Comparison of ENCODE assay signal across 10 cellular contexts in genomic region chr7:158815471-158816128, GRCh38. TPM values are rescaled to one million over a fixed set of nuclear protein-coding genes. Genes with fewer than 3 reads are reported as not detected.
DNase-seq lines count a peak whose midpoint lies in the region; ATAC-seq, FAIRE-seq and TF ChIP-seq lines count a peak whose summit lies in the region.
"Had no signal": no experiment of that assay in that cellular context is flagged by ENCODE, and none has a peak within 500 bp of the region (broad histone marks: within the 10 kb centered on the region; RNA-seq: fewer than 3 reads in every experiment).

No MANE protein-coding gene starts in this region.

- WGBS in heart right ventricle, 2 donors, result 87% methylated on average over 6 of the region's 6 CpGs
- WGBS in K562 (ENCODE audit: insufficient coverage, low coverage, missing lambda C conversion rate), result 94% methylated on average over 6 of the region's 6 CpGs

- no peak for DNase-seq in heart right ventricle
- no peak for DNase-seq in Right ventricle myocardium superior
- no peak for DNase-seq in K562 (ENCODE audit: extremely low read depth in 1 of 4, low spot score in 3 of 4)
- DNase-seq in naive thymus-derived CD4-positive, alpha-beta T cell, result no peak
- no peak for DNase-seq in vagina (ENCODE audit: extremely low spot score in 2 of 2)
- no peak for DNase-seq in glomerular visceral epithelial cell (ENCODE audit: extremely low spot score)
- DNase-seq in GM10266 (ENCODE audit: extremely low spot score), result no peak
- DNase-seq: activated effector memory CD4-positive, alpha-beta T cell treated with Interleukin-2 at 50 U/mL for 16 hours; NCI-H1105 had no signal

- TF ChIP-seq POLR2A in K562 (conservative IDR thresholded peaks at IDR 0.05), result no peak
- TF ChIP-seq POLR2A in vagina (IDR thresholded peaks at IDR 0.05), result no peak

- H3K36me3 ChIP-seq in heart right ventricle (no peaks in the 10 kb centered on the region), K562 (ENCODE audit: control insufficient read depth, insufficient read depth, low read length) (peaks cover 21% of the 10 kb centered on the region), vagina (no peaks in the 10 kb centered on the region)
- no peaks in the 10 kb centered on the region for H3K36me3 ChIP-seq in naive thymus-derived CD4-positive, alpha-beta T cell (ENCODE audit: control insufficient read depth in 2 of 3, insufficient read depth in 3 of 3, low read length in 3 of 3)

- H3K9me3 ChIP-seq in heart right ventricle (no peaks in the 10 kb centered on the region), K562 (replicated peaks; ENCODE audit: control insufficient read depth, insufficient read depth, low read depth, low read length) (no peaks in the 10 kb centered on the region), vagina (no peaks in the 10 kb centered on the region)
- no peaks in the 10 kb centered on the region for H3K9me3 ChIP-seq in naive thymus-derived CD4-positive, alpha-beta T cell (ENCODE audit: control insufficient read depth in 2 of 3, low read length in 3 of 3)

- H3K4me1 ChIP-seq in heart right ventricle, result peaks cover 33 to 97% (median 84%) of the 10 kb centered on the region in 9 donors
- H3K4me1 ChIP-seq in K562 (replicated peaks in 1 of 2; ENCODE audit: control insufficient read depth in 2 of 2, insufficient read depth in 2 of 2, low read length in 2 of 2), result peaks cover 25 to 62% of the 10 kb centered on the region in 2 experiments
- peaks cover 78 to 89% of the 10 kb centered on the region in 2 donors for H3K4me1 ChIP-seq in naive thymus-derived CD4-positive, alpha-beta T cell (ENCODE audit: control insufficient read depth in 2 of 2, insufficient read depth in 2 of 2, low read length in 2 of 2)
- peaks cover 77% of the 10 kb centered on the region for H3K4me1 ChIP-seq in vagina

- H3K9me3 Mint-ChIP-seq in naive thymus-derived CD4-positive, alpha-beta T cell, result peaks cover 0 to 5% (median 0%) of the 10 kb centered on the region in 11 donors

- no peak overlapping the region; a peak in 1 of 4 replicates for H3K9ac ChIP-seq in K562 (ENCODE audit: insufficient read depth in 1 of 2, low read depth in 2 of 2, low read length in 2 of 2)

- H3K27me3 Mint-ChIP-seq in naive thymus-derived CD4-positive, alpha-beta T cell, result no peaks in the 10 kb centered on the region

- POLR2A ChIA-PET in K562 (lab: Yijun Ruan, JAX), result interaction anchor here (1.1 to 3.1 kb wide), 6 partner anchors 10 to 31 kb away, joined by 3 to 23 read pairs (median 6); partner anchors contain the start of gene ESYT2
- POLR2A ChIA-PET in naive thymus-derived CD4-positive, alpha-beta T cell (lab: Charles Lee), result interaction anchor here (0.6 to 2.8 kb wide), 9 partner anchors 8 to 86 kb away, joined by 3 to 34 read pairs (median 7); partner anchors contain the start of gene ESYT2

- intact Hi-C loops in heart right ventricle (cut with DNase I) (loop anchor here in 3 of 10 donors (5.0 kb wide), 3 partner anchors 33 to 47 kb away; partner anchors contain the start of gene DYNC2I1 (in 1 of the 3)), Right ventricle myocardium superior (cut with DNase I) (no loop called here), K562 (cut with micrococcal nuclease) (no loop called here), vagina (cut with DNase I) (no loop called here)
- intact Hi-C loops in naive thymus-derived CD4-positive, alpha-beta T cell (cut with micrococcal nuclease), result no loop called here

- no peak for TF ChIP-seq EP300 in K562 (IDR thresholded peaks at IDR 0.05; ENCODE audit: low read length)

- H3K36me3 Mint-ChIP-seq in naive thymus-derived CD4-positive, alpha-beta T cell, result peaks cover 0 to 22% (median 10%) of the 10 kb centered on the region in 5 donors

- CTCF ChIA-PET in K562 (lab: Yijun Ruan, JAX; ENCODE audit: low intra/inter-chr PET ratio), result no interaction called here
- CTCF ChIA-PET in naive thymus-derived CD4-positive, alpha-beta T cell (lab: Charles Lee), result interaction anchor here (0.7 to 2.2 kb wide), 7 partner anchors 12 to 82 kb away, joined by 3 to 9 read pairs (median 3); partner anchors contain the start of gene ESYT2

- peaks cover 48% of the 10 kb centered on the region for H4K20me1 ChIP-seq in K562 (replicated peaks; ENCODE audit: control insufficient read depth, insufficient read depth, low read length)

- TF ChIP-seq CTCF in heart right ventricle (IDR thresholded peaks at IDR 0.05), result no peak
- no peak for TF ChIP-seq CTCF in K562 (IDR thresholded peaks at IDR 0.05 in 2 of 3, conservative IDR thresholded peaks at IDR 0.05 in 1 of 3; ENCODE audit: insufficient read depth in 2 of 3, low read depth in 1 of 3, low read length in 3 of 3)
- no peak for TF ChIP-seq CTCF in vagina (IDR thresholded peaks at IDR 0.05)
- no peak for TF ChIP-seq CTCF in GM10266 (IDR thresholded peaks at IDR 0.05; ENCODE audit: control insufficient read depth, insufficient read depth, low read depth, missing control alignments)

- H3K27me3 ChIP-seq in heart right ventricle, result no peaks in the 10 kb centered on the region
- no peaks in the 10 kb centered on the region for H3K27me3 ChIP-seq in K562 (ENCODE audit: control insufficient read depth in 2 of 2, insufficient read depth in 2 of 2, low read length in 2 of 2)
- no peaks in the 10 kb centered on the region for H3K27me3 ChIP-seq in naive thymus-derived CD4-positive, alpha-beta T cell (ENCODE audit: control insufficient read depth in 2 of 2, insufficient read depth in 2 of 2, low read length in 2 of 2)
- no peaks in the 10 kb centered on the region for H3K27me3 ChIP-seq in vagina

- TF ChIP-seq RAD21 in K562 (CRISPR knock-in tag; conservative IDR thresholded peaks at IDR 0.05 in 1 of 2, IDR thresholded peaks at IDR 0.05 in 1 of 2), result no peak

- peak overlapping the region; percentile 72 to 93 (median 86) for H3K4me3 Mint-ChIP-seq in naive thymus-derived CD4-positive, alpha-beta T cell

- FAIRE-seq in K562 (lab: Jason Lieb, UNC), result no peak

- peaks cover 84 to 100% (median 98%) of the 10 kb centered on the region in 7 donors for H3K4me1 Mint-ChIP-seq in naive thymus-derived CD4-positive, alpha-beta T cell

- no peak overlapping the region; the same call in 1 of the 2 replicates for H3K4me2 ChIP-seq in K562 (ENCODE audit: insufficient read depth, low read length)

- peak overlapping the region; percentile 96 to 99 (median 98) for H3K27ac Mint-ChIP-seq in naive thymus-derived CD4-positive, alpha-beta T cell

- peak overlapping the region in 3 of 10 donors; percentile 12 to 21 (median 21) for H3K4me3 ChIP-seq in heart right ventricle
- H3K4me3 ChIP-seq in K562, result no peak overlapping the region
- peak overlapping the region; percentile 13 for H3K4me3 ChIP-seq in naive thymus-derived CD4-positive, alpha-beta T cell (ENCODE audit: low read length)
- no peak overlapping the region for H3K4me3 ChIP-seq in vagina

- no peak overlapping the region for H2AFZ ChIP-seq in K562 (ENCODE audit: low read depth, low read length)

- in situ Hi-C loops in K562 (cut with MboI), result no loop called here

- peaks cover 97% of the 10 kb centered on the region for H3K79me2 ChIP-seq in K562 (ENCODE audit: control insufficient read depth, insufficient read depth, low read length)

- ATAC-seq in heart right ventricle (no peak), Right ventricle myocardium superior (ENCODE audit: poor library complexity) (no peak), K562 (no peak), GM21381 (IDR thresholded peaks at IDR 0.05; ENCODE audit: unreplicated experiment) (no peak)
- no peak for ATAC-seq in naive thymus-derived CD4-positive, alpha-beta T cell

- BruUV-seq in K562 (replicated peaks; lab: Mats Ljungman, UMichigan), result no TSS peak

- peaks cover 16% of the 10 kb centered on the region for H3K9me1 ChIP-seq in K562 (ENCODE audit: control insufficient read depth, insufficient read depth, low read length)

- H3K27ac ChIP-seq in heart right ventricle, result peak overlapping the region; percentile 39 to 94 (median 92)
- H3K27ac ChIP-seq in K562 (ENCODE audit: extremely low read depth, low read depth, low read length), result no peak overlapping the region
- H3K27ac ChIP-seq in naive thymus-derived CD4-positive, alpha-beta T cell (ENCODE audit: low read depth, low read length), result peak overlapping the region; percentile 94
- peak overlapping the region; percentile 92 for H3K27ac ChIP-seq in vagina

RNA-seq across cellular contexts. Expression of gene ESYT2, which starts 13.7 kb away (rescaled TPM):
- total RNA-seq in heart right ventricle (10 to 100 TPM; 44.3 to 79.2 (median 50.0) TPM), Right ventricle myocardium superior (43.8 TPM), K562 (2014; rRNA removed) (64.7 and 68.7 TPM in 2 replicates), K562 (2014; rRNA removed; fragmentation: Illumina TruSeq; extraction: Trizol) (70.9 and 72.5 TPM in 2 replicates), K562 (2015; rRNA removed; fragmentation: Illumina TruSeq; extraction: Trizol) (63.1 and 67.1 TPM in 2 replicates), K562 (2021) (62.4 and 67.5 TPM in 2 replicates), vagina (82.5 TPM)
- polyA plus RNA-seq in heart right ventricle (10 to 100 TPM; 18.9 to 26.4 TPM), K562 (2011; rRNA removed) (57.5 and 86.9 TPM in 2 replicates), K562 (2014; fragmentation: Illumina TruSeq; extraction: Trizol) (55.5 and 58.2 TPM in 2 replicates), K562 (2014; fragmentation: Nextera tagmentation; extraction: Ambion mirVana) (1 to 10 TPM; 5.8 to 8.3 TPM), K562 (2014; rRNA removed) (44.0 and 45.2 TPM in 2 replicates)
- total RNA-seq in K562 (2011; cell fraction: chromatin; rRNA removed; ENCODE audit: low replicate concordance), result 111 and 160 TPM in 2 replicates
- total RNA-seq in K562 (2011; cell fraction: nucleolus; rRNA removed), result 87.6 and 91.1 TPM in 2 replicates
- 118 and 155 TPM in 2 replicates for total RNA-seq in K562 (2011; cell fraction: nucleoplasm; rRNA removed)
- 44.1 and 45.9 TPM in 2 replicates for polyA plus RNA-seq in K562 (2011; cell fraction: cytosol; rRNA removed)
- 43.3 and 60.6 TPM in 2 replicates for polyA plus RNA-seq in K562 (2011; cell fraction: nucleus; rRNA removed)
- 47.5 and 54.2 TPM in 2 replicates for polyA plus RNA-seq in K562 (2012)
- 119 and 154 TPM in 2 replicates for polyA minus RNA-seq in K562 (2011; rRNA and poly(A)+ RNA removed)
- 70.0 and 93.0 TPM in 2 replicates for polyA minus RNA-seq in K562 (2011; cell fraction: cytosol; rRNA and poly(A)+ RNA removed)
- 35.4 and 43.4 TPM in 2 replicates for polyA minus RNA-seq in K562 (2011; cell fraction: nucleus; rRNA and poly(A)+ RNA removed)
- total RNA-seq in naive thymus-derived CD4-positive, alpha-beta T cell, result 100 to 1,000 TPM; 103 to 129 (median 113) TPM
- polyA plus RNA-seq in naive thymus-derived CD4-positive, alpha-beta T cell, result 10 to 100 TPM; 46.3 to 87.2 TPM

RNA-seq across cellular contexts. Expression of gene DYNC2I1, which starts 40.8 kb away (rescaled TPM):
- total RNA-seq in heart right ventricle (10 to 100 TPM; 15.8 to 32.4 (median 21.1) TPM), Right ventricle myocardium superior (29.5 TPM), K562 (2014; rRNA removed) (24.7 and 28.3 TPM in 2 replicates), K562 (2014; rRNA removed; fragmentation: Illumina TruSeq; extraction: Trizol) (21.9 and 24.0 TPM in 2 replicates), K562 (2015; rRNA removed; fragmentation: Illumina TruSeq; extraction: Trizol) (17.7 and 20.6 TPM in 2 replicates), K562 (2021) (23.1 and 27.1 TPM in 2 replicates), vagina (22.3 TPM)
- polyA plus RNA-seq in heart right ventricle (10 to 100 TPM; 13.6 to 43.1 TPM), K562 (2011; rRNA removed) (33.3 and 37.9 TPM in 2 replicates), K562 (2014; fragmentation: Illumina TruSeq; extraction: Trizol) (20.3 and 36.5 TPM in 2 replicates), K562 (2014; fragmentation: Nextera tagmentation; extraction: Ambion mirVana) (1 to 10 TPM; 1.3 to 1.6 TPM), K562 (2014; rRNA removed) (39.3 and 42.5 TPM in 2 replicates)
- total RNA-seq in K562 (2011; cell fraction: chromatin; rRNA removed; ENCODE audit: low replicate concordance), result 95.4 and 308 TPM in 2 replicates
- 44.7 and 52.6 TPM in 2 replicates for total RNA-seq in K562 (2011; cell fraction: nucleolus; rRNA removed)
- 111 and 142 TPM in 2 replicates for total RNA-seq in K562 (2011; cell fraction: nucleoplasm; rRNA removed)
- polyA plus RNA-seq in K562 (2011; cell fraction: cytosol; rRNA removed), result 44.5 and 61.9 TPM in 2 replicates
- polyA plus RNA-seq in K562 (2011; cell fraction: nucleus; rRNA removed), result 138 and 267 TPM in 2 replicates
- polyA plus RNA-seq in K562 (2012), result 27.1 and 46.7 TPM in 2 replicates
- polyA minus RNA-seq in K562 (2011; rRNA and poly(A)+ RNA removed), result 42.0 and 45.1 TPM in 2 replicates
- polyA minus RNA-seq in K562 (2011; cell fraction: cytosol; rRNA and poly(A)+ RNA removed), result 20.7 and 21.2 TPM in 2 replicates
- polyA minus RNA-seq in K562 (2011; cell fraction: nucleus; rRNA and poly(A)+ RNA removed), result 40.8 and 41.6 TPM in 2 replicates
- total RNA-seq in naive thymus-derived CD4-positive, alpha-beta T cell, result 10 to 100 TPM; 10.5 to 27.9 (median 15.4) TPM
- polyA plus RNA-seq in naive thymus-derived CD4-positive, alpha-beta T cell, result 10 to 100 TPM; 16.8 to 22.1 TPM
